ENCODE assay signal across 30 cellular contexts in genomic region chr2:174773191-174773590, GRCh38. TPM values are rescaled to one million over a fixed set of nuclear protein-coding genes. Genes with fewer than 3 reads are reported as not detected.
DNase-seq lines count a peak whose midpoint lies in the region; ATAC-seq, FAIRE-seq and TF ChIP-seq lines count a peak whose summit lies in the region.
"Had no signal": no experiment of that assay in that cellular context is flagged by ENCODE, and none has a peak within 500 bp of the region (broad histone marks: within the 10 kb centered on the region; RNA-seq: fewer than 3 reads in every experiment).

No MANE protein-coding gene starts in this region.

- H2BK12ac ChIP-seq in H1 (ENCODE audit: low read depth, low read length) = no peak overlapping the region

- H4K8ac ChIP-seq in H1 (ENCODE audit: extremely low read depth, insufficient read depth, low read length) = no peak overlapping the region

- peak overlapping the region; percentile 84 for H2BK120ac ChIP-seq in H1 (replicated peaks; ENCODE audit: low read depth, low read length)

- H3K9me3 Mint-ChIP-seq in naive thymus-derived CD8-positive, alpha-beta T cell = no peaks in the 10 kb centered on the region
- H3K9me3 Mint-ChIP-seq: activated CD4-positive, alpha-beta T cell treated with anti-CD3 and anti-CD28 coated beads, Interleukin-2, amount 10 ng/mL, durations not matched to agents 24 days and 14 days had no signal

- TF ChIP-seq RAD21 in H1 (IDR thresholded peaks at IDR 0.05 in 1 of 2, conservative IDR thresholded peaks at IDR 0.05 in 1 of 2; ENCODE audit: low read depth in 2 of 2, low read length in 2 of 2) = no peak

- no peak overlapping the region for H3K4me3 Mint-ChIP-seq in naive thymus-derived CD8-positive, alpha-beta T cell
- H3K4me3 Mint-ChIP-seq: activated CD4-positive, alpha-beta T cell treated with anti-CD3 and anti-CD28 coated beads, Interleukin-2, amount 10 ng/mL, durations not matched to agents 24 days and 14 days had no signal

- H3K23me2 ChIP-seq in H1 (ENCODE audit: low read depth, low read length) = no peaks in the 10 kb centered on the region

- no peak overlapping the region for H3K56ac ChIP-seq in H1 (replicated peaks; ENCODE audit: insufficient read length, low read depth, low read length)

- CTCF ChIA-PET in H1 (lab: Charles Lee; ENCODE audit: partially characterized antibody) = interaction anchor here (1.2 to 12.2 kb wide), 13 partner anchors 8 to 235 kb away, joined by 3 to 249 read pairs (median 32); partner anchors contain the start of gene CHRNA1

- H3K36me3 ChIP-seq in HUES64 (ENCODE audit: insufficient read depth, low read length) = no peaks in the 10 kb centered on the region
- no peaks in the 10 kb centered on the region for H3K36me3 ChIP-seq in H1 (ENCODE audit: control insufficient read depth in 2 of 4, insufficient read depth in 4 of 4, low read length in 3 of 4)
- no peaks in the 10 kb centered on the region for H3K36me3 ChIP-seq in MG63
- H3K36me3 ChIP-seq: BLaER1 treated with 17β-estradiol and CSF1 and Interleukin-3, amounts not matched to agents 10 nM and 100 nM; lower lobe of right lung; neutrophil; stomach; WERI-Rb-1 had no signal

- H2AFZ ChIP-seq in H1 (ENCODE audit: low read length) = no peak overlapping the region

- no peaks in the 10 kb centered on the region for H3K27me3 ChIP-seq in HUES64 (ENCODE audit: insufficient read depth, low read length)
- H3K27me3 ChIP-seq in H1 (replicated peaks in 1 of 4; ENCODE audit: control insufficient read depth in 3 of 4, extremely low read depth in 1 of 4, insufficient read depth in 3 of 4, low read length in 3 of 4) = no peaks in the 10 kb centered on the region
- H3K27me3 ChIP-seq in MG63 = no peaks in the 10 kb centered on the region
- H3K27me3 ChIP-seq: body of pancreas, stomach had no signal

- H3K9me3 ChIP-seq in HUES64 (ENCODE audit: insufficient read depth, low read depth, low read length) (no peaks in the 10 kb centered on the region), H1 (ENCODE audit: insufficient read depth in 2 of 2, low read depth in 1 of 2, low read length in 1 of 2) (no peaks in the 10 kb centered on the region), MG63 (no peaks in the 10 kb centered on the region)
- H3K9me3 ChIP-seq: BLaER1 treated with 17β-estradiol and CSF1 and Interleukin-3, amounts not matched to agents 10 nM and 100 nM; body of pancreas; lower lobe of right lung; neutrophil; stomach had no signal

- H3K9ac ChIP-seq in HUES64 (ENCODE audit: low read depth, low read length) = no peak overlapping the region
- no peak overlapping the region for H3K9ac ChIP-seq in H1 (replicated peaks in 1 of 4; ENCODE audit: extremely low read depth in 1 of 4, low read depth in 3 of 4, low read length in 3 of 4)
- H3K9ac ChIP-seq: BLaER1 treated with 17β-estradiol and CSF1 and Interleukin-3, amounts not matched to agents 10 nM and 100 nM had no signal

- H3K4me1 Mint-ChIP-seq in naive thymus-derived CD8-positive, alpha-beta T cell = peaks cover 19 to 36% (median 35%) of the 10 kb centered on the region in 4 donors

- POLR2A ChIA-PET in H1 (lab: Charles Lee; ENCODE audit: partially characterized antibody) = interaction anchor here (1.3 to 3.8 kb wide), 6 partner anchors 15 to 232 kb away, joined by 3 to 39 read pairs (median 12); partner anchors contain the start of gene CHN1
- POLR2A ChIA-PET in naive thymus-derived CD8-positive, alpha-beta T cell (lab: Charles Lee) = interaction anchor here (0.5 kb wide), 1 partner anchor 299 kb away, joined by 3 read pairs; no protein-coding TSS in a partner anchor

- DNase-seq in H1 (ENCODE audit: low read depth in 1 of 2, low spot score in 2 of 2) (no peak), posterior vena cava (ENCODE audit: low spot score) (no peak), T-helper 1 cell (no peak), MG63 (no peak)
- no peak for DNase-seq in naive thymus-derived CD8-positive, alpha-beta T cell
- DNase-seq: activated CD4-positive, alpha-beta T cell treated with anti-CD3 and anti-CD28 coated beads, Interleukin-2, amount 10 ng/mL, durations not matched to agents 24 days and 14 days; activated naive CD4-positive, alpha-beta T cell; activated T-cell treated with anti-CD3 and anti-CD28 coated beads, Interleukin-2, amount 50 U/mL, for 48 hours; body of pancreas; Calu3; cerebellar nuclear complex; DMS79 treated with DMSO at 0.1 percent for 48 hours; GF-D8; head of caudate nucleus; lower lobe of right lung; NCI-H1092; NCI-H1930; NCI-H526 treated with DMSO at 0.1 percent for 48 hours; SHP77; stomach; T1000; trophoblast cell; WERI-Rb-1 had no signal

- no peaks in the 10 kb centered on the region for H3K27me3 Mint-ChIP-seq in naive thymus-derived CD8-positive, alpha-beta T cell

- ATAC-seq in naive thymus-derived CD8-positive, alpha-beta T cell = no peak
- ATAC-seq: body of pancreas, HCT116, lower lobe of right lung, Panc1 had no signal

- H3K27ac Mint-ChIP-seq in naive thymus-derived CD8-positive, alpha-beta T cell = peak overlapping the region in 7 of 10 donors; percentile 14 to 80 (median 46)
- H3K27ac Mint-ChIP-seq: activated CD4-positive, alpha-beta T cell treated with anti-CD3 and anti-CD28 coated beads, Interleukin-2, amount 10 ng/mL, durations not matched to agents 24 days and 14 days had no signal

- WGBS in HUES64 = 89% methylated on average over 2 of the region's 2 CpGs
- 83% methylated on average over 2 of the region's 2 CpGs; no CpG with 5 or more reads in 1 of the 2 experiments for WGBS in H1 (ENCODE audit: extremely low coverage in 1 of 2, insufficient coverage in 1 of 2, insufficient read length in 1 of 2, insufficient replicate concordance in 2 of 2, low coverage in 1 of 2, low lambda C conversion rate in 2 of 2, missing lambda C conversion rate in 1 of 2), 2 experiments

- H2BK20ac ChIP-seq in H1 (ENCODE audit: low read length) = peak overlapping the region; percentile 26; the same call in 1 of the 2 replicates

- H2BK5ac ChIP-seq in H1 (ENCODE audit: low read depth, low read length) = 0 out of 2 replicates have a peak overlapping the region, but pooled peaks have one; percentile 99

- no peak overlapping the region for H3K4me2 ChIP-seq in H1 (ENCODE audit: insufficient read depth in 1 of 2, low read depth in 2 of 2, low read length in 2 of 2)
- H3K4me2 ChIP-seq: BLaER1 treated with 17β-estradiol and CSF1 and Interleukin-3, amounts not matched to agents 10 nM and 100 nM had no signal

- no peak overlapping the region for H3K14ac ChIP-seq in H1 (ENCODE audit: insufficient read length)

- H3K4me3 ChIP-seq in HUES64 (ENCODE audit: low read length) (no peak overlapping the region), H1 (ENCODE audit: extremely low read depth in 1 of 4, insufficient read depth in 2 of 4, low read depth in 3 of 4, low read length in 4 of 4) (no peak overlapping the region), MG63 (no peak overlapping the region)
- H3K4me3 ChIP-seq: BLaER1 treated with 17β-estradiol and CSF1 and Interleukin-3, amounts not matched to agents 10 nM and 100 nM; body of pancreas; stomach had no signal

- no peaks in the 10 kb centered on the region for H3K79me1 ChIP-seq in H1 (ENCODE audit: low read depth, low read length)

- no peak for FAIRE-seq in H1 (lab: Jason Lieb, UNC)

- peaks cover 50% of the 10 kb centered on the region for H3K4me1 ChIP-seq in HUES64 (ENCODE audit: insufficient read depth, low read length)
- peaks cover 11 to 28% (median 13%) of the 10 kb centered on the region in 4 experiments for H3K4me1 ChIP-seq in H1 (replicated peaks in 1 of 4; ENCODE audit: control insufficient read depth in 3 of 4, insufficient read depth in 4 of 4, low read length in 3 of 4)

- no peak overlapping the region for H4K5ac ChIP-seq in H1 (ENCODE audit: insufficient read length, low read depth, low read length)

- no peak for TF ChIP-seq EP300 in H1 (IDR thresholded peaks at IDR 0.05; ENCODE audit: borderline replicate concordance in 1 of 2, low read depth in 2 of 2, low read length in 2 of 2)

- no peak for TF ChIP-seq POLR2A in H1 (IDR thresholded peaks at IDR 0.05; ENCODE audit: control extremely low read depth in 1 of 2, low read depth in 2 of 2, low read length in 2 of 2)

- intact Hi-C loops in posterior vena cava (cut with DNase I) = loop anchor here (5.0 to 10.0 kb wide), 2 partner anchors 212 to 214 kb away; no protein-coding TSS in a partner anchor

- H3K23ac ChIP-seq in H1 (ENCODE audit: insufficient read length) = no peak overlapping the region

- no peak for TF ChIP-seq CTCF in H1 (IDR thresholded peaks at IDR 0.05; ENCODE audit: control extremely low read depth in 1 of 3, insufficient read depth in 1 of 3, low read depth in 1 of 3, low read length in 3 of 3)

- no peaks in the 10 kb centered on the region for H4K20me1 ChIP-seq in H1 (replicated peaks in 1 of 2; ENCODE audit: control insufficient read depth in 1 of 2, insufficient read depth in 2 of 2, low read length in 2 of 2)
- H4K20me1 ChIP-seq: BLaER1 treated with 17β-estradiol and CSF1 and Interleukin-3, amounts not matched to agents 10 nM and 100 nM had no signal

- no peak overlapping the region for H2BK15ac ChIP-seq in H1 (ENCODE audit: low read length)

- peak overlapping the region; percentile 93; the same call in 1 of the 2 replicates for H3K27ac ChIP-seq in HUES64 (ENCODE audit: low read depth, low read length)
- H3K27ac ChIP-seq in H1 (ENCODE audit: low read depth, low read length) = no peak overlapping the region
- peak overlapping the region; percentile 78 for H3K27ac ChIP-seq in temporal lobe (ENCODE audit: low read depth, low read length)
- H3K27ac ChIP-seq: BLaER1 treated with 17β-estradiol and CSF1 and Interleukin-3, amounts not matched to agents 10 nM and 100 nM; body of pancreas; neutrophil; WERI-Rb-1 had no signal

- no peaks in the 10 kb centered on the region for H3K36me3 Mint-ChIP-seq in naive thymus-derived CD8-positive, alpha-beta T cell

- H2AK5ac ChIP-seq in H1 (ENCODE audit: low read depth, low read length) = no peak overlapping the region

- H3K79me2 ChIP-seq in H1 (ENCODE audit: control insufficient read depth in 1 of 2, insufficient read depth in 2 of 2, low read length in 2 of 2) = no peaks in the 10 kb centered on the region

- no peak overlapping the region for H4K91ac ChIP-seq in H1 (replicated peaks; ENCODE audit: insufficient read length, low read length)

- H3K4ac ChIP-seq in H1 (replicated peaks; ENCODE audit: insufficient read length, low read depth, low read length) = no peak overlapping the region

- H3K18ac ChIP-seq in H1 (ENCODE audit: extremely low read depth, low read length) = no peak overlapping the region

RNA-seq across cellular contexts. Expression of gene CHRNA1, which starts 8.9 kb away (rescaled TPM):
- not detected for polyA plus RNA-seq in HUES64 (2013, experiment 1 of 2)
- polyA plus RNA-seq in HUES64 (2013, experiment 2 of 2) = 0.19 TPM
- 0.15 TPM in 1 of 2 replicates, not detected in the other for total RNA-seq in H1 (2021; fragmentation: NEBNext Ultra II Directional; extraction: Animal tissue kit (Norgen Biotek cat#: 25700))
- polyA plus RNA-seq in H1 (2011; rRNA removed) = 0.11 and 0.17 TPM in 2 replicates
- polyA plus RNA-seq in H1 (2011; cell fraction: cytosol; rRNA removed) = 0.10 TPM
- polyA plus RNA-seq in H1 (2011; cell fraction: nucleus; rRNA removed) = 0.30 TPM
- 0.19 to 0.20 TPM in 2 of 4 replicates, not detected in the others for polyA plus RNA-seq in H1 (2012, experiment 1 of 2)
- polyA plus RNA-seq in H1 (2012, experiment 2 of 2) = not detected
- polyA plus RNA-seq in H1 (2013, experiment 1 of 2) = 0.12 TPM
- 0.07 TPM for polyA plus RNA-seq in H1 (2013, experiment 2 of 2)
- polyA minus RNA-seq in H1 (2011; rRNA and poly(A)+ RNA removed) = 0.47 TPM in 1 of 2 replicates, not detected in the other
- not detected for polyA minus RNA-seq in H1 (2011; cell fraction: cytosol; rRNA and poly(A)+ RNA removed)
- not detected for polyA minus RNA-seq in H1 (2011; cell fraction: nucleus; rRNA and poly(A)+ RNA removed)
- total RNA-seq in naive thymus-derived CD8-positive, alpha-beta T cell = not detected
- polyA plus RNA-seq in naive thymus-derived CD8-positive, alpha-beta T cell = not detected
- total RNA-seq in temporal lobe = not detected
- total RNA-seq in posterior vena cava = not detected
- total RNA-seq in MG63 (2014; rRNA removed; shearing (Covaris generic); ENCODE audit: low replicate concordance) = not detected in 2 replicates
- total RNA-seq: activated CD4-positive, alpha-beta T cell treated with anti-CD3 and anti-CD28 coated beads, Interleukin-2, amount 10 ng/mL, durations not matched to agents 24 days and 14 days; body of pancreas; Calu3; kidney epithelial cell; lower lobe of right lung; stomach had no signal
